In genomic region chr15:50051811-50052419, GRCh38 we compare ENCODE assay signal across 1 cellular context.
TF ChIP-seq lines count a peak whose summit lies in the region.

No MANE protein-coding gene starts in this region.

TF ChIP-seq in HepG2, 621 proteins besides CTCF, POLR2A, EP300 and RAD21 (continued from another document):
- peak in 1 of 2 experiments; percentile 87; a peak in 2 of 4 replicates for TF ChIP-seq ATF4 (CRISPR knock-in tag; IDR thresholded peaks at IDR 0.05)
- TF ChIP-seq XRCC5 (optimal IDR thresholded peaks at IDR 0.05; ENCODE audit: low read length), result no peak
- TF ChIP-seq ZNF292 (CRISPR knock-in tag; IDR thresholded peaks at IDR 0.05; ENCODE audit: borderline replicate concordance, low read depth), result no peak
- no peak for TF ChIP-seq SRY (CRISPR knock-in tag; IDR thresholded peaks at IDR 0.05)
- TF ChIP-seq MNT (IDR thresholded peaks at IDR 0.05), result no peak
- TF ChIP-seq ZNF136 (CRISPR knock-in tag; IDR thresholded peaks at IDR 0.05; ENCODE audit: low read depth), result no peak
- TF ChIP-seq RXRA (CRISPR knock-in tag; IDR thresholded peaks at IDR 0.05), result no peak
- no peak for TF ChIP-seq THAP8 (CRISPR knock-in tag; IDR thresholded peaks at IDR 0.05; ENCODE audit: borderline replicate concordance)
- TF ChIP-seq, protein P1, sequence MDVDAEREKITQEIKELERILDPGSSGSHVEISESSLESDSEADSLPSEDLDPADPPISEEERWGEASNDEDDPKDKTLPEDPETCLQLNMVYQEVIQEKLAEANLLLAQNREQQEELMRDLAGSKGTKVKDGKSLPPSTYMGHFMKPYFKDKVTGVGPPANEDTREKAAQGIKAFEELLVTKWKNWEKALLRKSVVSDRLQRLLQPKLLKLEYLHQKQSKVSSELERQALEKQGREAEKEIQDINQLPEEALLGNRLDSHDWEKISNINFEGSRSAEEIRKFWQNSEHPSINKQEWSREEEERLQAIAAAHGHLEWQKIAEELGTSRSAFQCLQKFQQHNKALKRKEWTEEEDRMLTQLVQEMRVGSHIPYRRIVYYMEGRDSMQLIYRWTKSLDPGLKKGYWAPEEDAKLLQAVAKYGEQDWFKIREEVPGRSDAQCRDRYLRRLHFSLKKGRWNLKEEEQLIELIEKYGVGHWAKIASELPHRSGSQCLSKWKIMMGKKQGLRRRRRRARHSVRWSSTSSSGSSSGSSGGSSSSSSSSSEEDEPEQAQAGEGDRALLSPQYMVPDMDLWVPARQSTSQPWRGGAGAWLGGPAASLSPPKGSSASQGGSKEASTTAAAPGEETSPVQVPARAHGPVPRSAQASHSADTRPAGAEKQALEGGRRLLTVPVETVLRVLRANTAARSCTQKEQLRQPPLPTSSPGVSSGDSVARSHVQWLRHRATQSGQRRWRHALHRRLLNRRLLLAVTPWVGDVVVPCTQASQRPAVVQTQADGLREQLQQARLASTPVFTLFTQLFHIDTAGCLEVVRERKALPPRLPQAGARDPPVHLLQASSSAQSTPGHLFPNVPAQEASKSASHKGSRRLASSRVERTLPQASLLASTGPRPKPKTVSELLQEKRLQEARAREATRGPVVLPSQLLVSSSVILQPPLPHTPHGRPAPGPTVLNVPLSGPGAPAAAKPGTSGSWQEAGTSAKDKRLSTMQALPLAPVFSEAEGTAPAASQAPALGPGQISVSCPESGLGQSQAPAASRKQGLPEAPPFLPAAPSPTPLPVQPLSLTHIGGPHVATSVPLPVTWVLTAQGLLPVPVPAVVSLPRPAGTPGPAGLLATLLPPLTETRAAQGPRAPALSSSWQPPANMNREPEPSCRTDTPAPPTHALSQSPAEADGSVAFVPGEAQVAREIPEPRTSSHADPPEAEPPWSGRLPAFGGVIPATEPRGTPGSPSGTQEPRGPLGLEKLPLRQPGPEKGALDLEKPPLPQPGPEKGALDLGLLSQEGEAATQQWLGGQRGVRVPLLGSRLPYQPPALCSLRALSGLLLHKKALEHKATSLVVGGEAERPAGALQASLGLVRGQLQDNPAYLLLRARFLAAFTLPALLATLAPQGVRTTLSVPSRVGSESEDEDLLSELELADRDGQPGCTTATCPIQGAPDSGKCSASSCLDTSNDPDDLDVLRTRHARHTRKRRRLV (CRISPR knock-in tag; IDR thresholded peaks at IDR 0.05), result no peak
- TF ChIP-seq, protein P2, sequence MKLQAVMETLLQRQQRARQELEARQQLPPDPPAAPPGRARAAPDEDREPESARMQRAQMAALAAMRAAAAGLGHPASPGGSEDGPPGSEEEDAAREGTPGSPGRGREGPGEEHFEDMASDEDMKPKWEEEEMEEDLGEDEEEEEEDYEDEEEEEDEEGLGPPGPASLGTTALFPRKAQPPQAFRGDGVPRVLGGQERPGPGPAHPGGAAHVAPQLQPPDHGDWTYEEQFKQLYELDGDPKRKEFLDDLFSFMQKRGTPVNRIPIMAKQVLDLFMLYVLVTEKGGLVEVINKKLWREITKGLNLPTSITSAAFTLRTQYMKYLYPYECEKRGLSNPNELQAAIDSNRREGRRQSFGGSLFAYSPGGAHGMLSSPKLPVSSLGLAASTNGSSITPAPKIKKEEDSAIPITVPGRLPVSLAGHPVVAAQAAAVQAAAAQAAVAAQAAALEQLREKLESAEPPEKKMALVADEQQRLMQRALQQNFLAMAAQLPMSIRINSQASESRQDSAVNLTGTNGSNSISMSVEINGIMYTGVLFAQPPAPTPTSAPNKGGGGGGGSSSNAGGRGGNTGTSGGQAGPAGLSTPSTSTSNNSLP (IDR thresholded peaks at IDR 0.05; ENCODE audit: low read depth, low read length), result 0 out of 2 replicates have a peak, but pooled peaks have one; percentile 21
- no peak for TF ChIP-seq SP2 (CRISPR knock-in tag; IDR thresholded peaks at IDR 0.05)
- no peak for TF ChIP-seq ARNTL (CRISPR knock-in tag; IDR thresholded peaks at IDR 0.05)
- TF ChIP-seq TSC22D2 (CRISPR knock-in tag; IDR thresholded peaks at IDR 0.05; ENCODE audit: borderline replicate concordance), result no peak
- TF ChIP-seq, protein P3, sequence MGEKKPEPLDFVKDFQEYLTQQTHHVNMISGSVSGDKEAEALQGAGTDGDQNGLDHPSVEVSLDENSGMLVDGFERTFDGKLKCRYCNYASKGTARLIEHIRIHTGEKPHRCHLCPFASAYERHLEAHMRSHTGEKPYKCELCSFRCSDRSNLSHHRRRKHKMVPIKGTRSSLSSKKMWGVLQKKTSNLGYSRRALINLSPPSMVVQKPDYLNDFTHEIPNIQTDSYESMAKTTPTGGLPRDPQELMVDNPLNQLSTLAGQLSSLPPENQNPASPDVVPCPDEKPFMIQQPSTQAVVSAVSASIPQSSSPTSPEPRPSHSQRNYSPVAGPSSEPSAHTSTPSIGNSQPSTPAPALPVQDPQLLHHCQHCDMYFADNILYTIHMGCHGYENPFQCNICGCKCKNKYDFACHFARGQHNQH (CRISPR knock-in tag; IDR thresholded peaks at IDR 0.05), result no peak
- TF ChIP-seq MEIS1 (CRISPR knock-in tag; IDR thresholded peaks at IDR 0.05; ENCODE audit: borderline replicate concordance), result no peak
